Comparison of ENCODE assay signal across 27 cellular contexts in the genomic region with DNA sequence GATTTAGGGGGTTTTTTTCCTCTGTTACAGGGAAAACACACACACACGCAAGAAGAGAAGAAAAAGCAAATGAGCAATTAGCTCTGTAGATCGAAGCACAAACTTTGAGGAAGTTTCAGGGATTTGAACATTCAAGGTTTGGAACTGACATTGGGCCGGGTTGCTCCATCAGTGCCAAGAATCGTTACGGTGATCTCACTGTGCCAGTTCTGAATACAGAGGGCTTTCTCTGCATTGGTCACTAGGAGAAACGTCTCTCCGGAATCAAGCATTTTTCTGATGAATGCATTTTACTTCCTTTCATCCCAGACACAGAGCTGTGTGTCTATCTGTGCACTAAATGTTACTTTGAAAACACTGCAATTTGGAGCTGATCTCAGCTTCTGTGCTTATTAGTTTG. TPM values are rescaled to one million over a fixed set of nuclear protein-coding genes. Genes with fewer than 3 reads are reported as not detected.
"Had no signal": no experiment of that assay in that cellular context is flagged by ENCODE, and none has a peak within 500 bp of the region (broad histone marks: within the 10 kb centered on the region; RNA-seq: fewer than 3 reads in every experiment).

No MANE protein-coding gene starts in this region.

- H3K4me1 ChIP-seq: body of pancreas had no signal

- H3K36me3 ChIP-seq: MG63, SJCRH30 had no signal

- ATAC-seq: activated CD8-positive, alpha-beta T cell treated with anti-CD3 and anti-CD28 coated beads, Interleukin-2, amount 10 ng/mL, durations not matched to agents 7 days and 5 days; body of pancreas; Panc1 had no signal

- H3K4me3 ChIP-seq: body of pancreas, MG63, SJCRH30 had no signal

- H3K27me3 ChIP-seq: body of pancreas, MG63, SJCRH30 had no signal

- H3K27ac ChIP-seq: body of pancreas, RWPE1, SJCRH30 had no signal

- DNase-seq: activated CD4-positive, alpha-beta T cell treated with anti-CD3 and anti-CD28 coated beads for 48 hours; activated CD4-positive, alpha-beta T cell treated with anti-CD3 and anti-CD28 coated beads, Interleukin-2, amount 50 U/mL, for 4 hours; activated CD4-positive, CD25-positive, alpha-beta regulatory T cell treated with anti-CD3 and anti-CD28 coated beads, Interleukin-2, amount 50 U/mL, for 72 hours; activated CD8-positive, alpha-beta memory T cell treated with anti-CD3 and anti-CD28 coated beads, Interleukin-2, amount 50 U/mL, for 48 hours; activated CD8-positive, alpha-beta T cell treated with anti-CD3 and anti-CD28 coated beads, Interleukin-2, amount 10 ng/mL, durations not matched to agents 7 days and 5 days; activated effector memory CD4-positive, alpha-beta T cell treated with Interleukin-2 at 50 U/mL for 16 hours; activated naive CD4-positive, alpha-beta T cell; activated T-cell treated with anti-CD3 and anti-CD28 coated beads, Interleukin-2, amount 50 U/mL, for 1 hour; aorta; body of pancreas; MG63; MV-4-11; NCI-H1092 treated with DMSO at 0.1 percent for 48 hours; NCI-H1417 treated with DMSO at 0.1 percent for 48 hours; NCI-H1694; NCI-H2029; NCI-H2107; NCI-H2171 treated with DMSO at 0.1 percent for 48 hours; NCI-H226; NCI-H526 treated with DMSO at 0.1 percent for 48 hours; NCI-H82; Right ventricle myocardium superior; SJCRH30; SK-N-SH had no signal

- H3K9me3 ChIP-seq: body of pancreas, MG63, SJCRH30, SK-N-SH had no signal

RNA-seq across cellular contexts. Expression of gene HRH1, which starts 11.2 kb away (rescaled TPM):
- total RNA-seq: OCI-LY7 had no signal
